ENCODE assay signal across 29 cellular contexts in the genomic region with DNA sequence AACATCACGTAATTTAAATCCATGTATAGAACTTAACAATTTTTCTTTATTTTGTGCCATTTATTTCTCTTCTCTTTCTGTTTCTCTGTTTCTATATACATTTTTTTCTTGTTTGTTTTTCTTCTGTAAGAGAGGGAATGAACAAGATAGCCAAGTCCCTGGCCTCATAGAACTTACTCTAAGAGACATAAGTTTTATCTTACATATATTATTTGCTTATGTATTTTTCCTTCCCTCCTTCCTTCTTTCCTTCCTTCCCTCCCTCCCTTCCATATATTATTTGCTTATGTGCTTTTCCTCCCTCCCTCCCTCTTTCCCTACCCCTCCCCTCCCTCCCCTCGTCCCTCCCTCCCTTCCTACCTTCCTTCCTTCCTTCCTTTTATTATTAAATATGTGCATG. TPM values are rescaled to one million over a fixed set of nuclear protein-coding genes. Genes with fewer than 3 reads are reported as not detected.
"Had no signal": no experiment of that assay in that cellular context is flagged by ENCODE, and none has a peak within 500 bp of the region (broad histone marks: within the 10 kb centered on the region; RNA-seq: fewer than 3 reads in every experiment).

No MANE protein-coding gene starts in this region.

- H3K27me3 ChIP-seq: colonic mucosa, esophagus muscularis mucosa, esophagus squamous epithelium, foreskin keratinocyte, gastrocnemius medialis, gastroesophageal sphincter, heart left ventricle, heart right ventricle had no signal

- H3K27ac ChIP-seq: colonic mucosa, coronary artery, dorsolateral prefrontal cortex, epithelial cell of prostate, esophagus muscularis mucosa, esophagus squamous epithelium, foreskin keratinocyte, gastrocnemius medialis, gastroesophageal sphincter, heart left ventricle, heart right ventricle had no signal

- H3K4me3 ChIP-seq: colonic mucosa, coronary artery, dorsolateral prefrontal cortex, esophagus muscularis mucosa, esophagus squamous epithelium, gastrocnemius medialis, gastroesophageal sphincter, heart left ventricle, heart right ventricle had no signal

- H3K36me3 ChIP-seq: colonic mucosa, esophagus muscularis mucosa, esophagus squamous epithelium, gastrocnemius medialis, gastroesophageal sphincter, heart left ventricle, heart right ventricle had no signal

- DNase-seq: colonic mucosa; cortex of kidney; dermis blood vessel endothelial cell; dorsolateral prefrontal cortex; effector CD4-positive, alpha-beta T cell; effector CD8-positive, alpha-beta T cell; effector memory CD4-positive, alpha-beta T cell; effector memory CD8-positive, alpha-beta T cell; endodermal cell; erythroblast; esophagus squamous epithelium; foreskin fibroblast; foreskin keratinocyte; foreskin melanocyte; gastrocnemius medialis; glutamatergic neuron; head of caudate nucleus; heart left ventricle; heart right ventricle had no signal

- H3K4me1 ChIP-seq: colonic mucosa, esophagus muscularis mucosa, esophagus squamous epithelium, foreskin keratinocyte, gastrocnemius medialis, gastroesophageal sphincter, heart left ventricle, heart right ventricle had no signal

- H3K9me3 ChIP-seq: colonic mucosa, esophagus muscularis mucosa, esophagus squamous epithelium, gastrocnemius medialis, gastroesophageal sphincter, heart left ventricle, heart right ventricle had no signal

- FAIRE-seq: colon, endometrium, endothelial cell of umbilical vein, frontal cortex had no signal

- ATAC-seq: effector memory CD8-positive, alpha-beta T cell; esophagus mucosa; foreskin keratinocyte; gastrocnemius medialis; gastroesophageal sphincter; heart left ventricle; heart right ventricle had no signal

RNA-seq across cellular contexts. Expression of gene DOK5, which starts 13.0 kb away (rescaled TPM):
- total RNA-seq: dermis microvascular lymphatic vessel endothelial cell, foreskin keratinocyte had no signal
- polyA plus RNA-seq: foreskin keratinocyte had no signal
